32 cellular contexts compared by ENCODE assay signal in the genomic region with DNA sequence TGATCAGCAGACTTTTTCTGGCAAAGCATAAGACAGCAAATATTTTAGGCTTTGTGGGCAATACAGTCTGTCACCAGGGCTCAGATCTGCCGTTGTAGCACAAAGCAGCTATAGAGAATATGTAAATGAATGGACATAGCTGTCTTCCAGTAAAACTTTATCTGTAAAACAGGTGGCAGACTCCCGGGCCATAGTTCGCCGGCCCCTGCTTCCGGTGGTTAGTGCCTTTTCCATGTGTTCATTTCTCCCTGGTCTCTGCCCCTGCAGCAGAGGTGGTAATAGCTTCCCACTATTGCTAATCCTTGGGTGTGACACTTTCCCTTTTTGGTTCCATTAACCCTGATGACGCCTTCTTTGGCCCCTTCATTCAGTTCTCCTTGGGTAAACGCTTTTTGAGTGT.
"Had no signal": no experiment of that assay in that cellular context is flagged by ENCODE, and none has a peak within 500 bp of the region (broad histone marks: within the 10 kb centered on the region; RNA-seq: fewer than 3 reads in every experiment).

No MANE protein-coding gene starts in this region.

- H3K4me3 ChIP-seq: ascending aorta, breast epithelium, cardiac muscle cell, coronary artery, heart left ventricle had no signal

- H3K27ac ChIP-seq: ascending aorta, breast epithelium, cardiac muscle cell, coronary artery, epithelial cell of prostate, heart left ventricle had no signal

- H3K9me3 ChIP-seq: ascending aorta, breast epithelium, heart left ventricle had no signal

- H3K36me3 ChIP-seq: ascending aorta, breast epithelium, cardiac muscle cell, heart left ventricle had no signal

- H3K27me3 ChIP-seq: ascending aorta, breast epithelium had no signal

- ATAC-seq: activated CD4-positive, alpha-beta T cell treated with anti-CD3 and anti-CD28 coated beads for 36 hours; activated CD8-positive, alpha-beta memory T cell treated with anti-CD3 and anti-CD28 coated beads, Interleukin-2, amount 10 ng/mL, durations not matched to agents 7 days and 5 days; activated CD8-positive, alpha-beta T cell treated with anti-CD3 and anti-CD28 coated beads, Interleukin-2, amount 10 ng/mL, durations not matched to agents 7 days and 5 days; effector memory CD8-positive, alpha-beta T cell; heart left ventricle; T-helper 17 cell had no signal

- FAIRE-seq: endometrium, endothelial cell of umbilical vein, frontal cortex had no signal

- DNase-seq: activated CD4-positive, alpha-beta memory T cell treated with anti-CD3 and anti-CD28 coated beads for 36 hours; activated CD4-positive, alpha-beta T cell treated with anti-CD3 and anti-CD28 coated beads for 36 hours; activated CD4-positive, alpha-beta T cell treated with anti-CD3 and anti-CD28 coated beads, Interleukin-2, amount 10 ng/mL, durations not matched to agents 24 days and 14 days; activated CD4-positive, CD25-positive, alpha-beta regulatory T cell; activated CD4-positive, CD25-positive, alpha-beta regulatory T cell treated with anti-CD3 and anti-CD28 coated beads, Interleukin-2, amount 50 U/mL, for 72 hours; activated CD8-positive, alpha-beta memory T cell treated with anti-CD3 and anti-CD28 coated beads, Interleukin-2, amount 10 ng/mL, durations not matched to agents 7 days and 5 days; activated CD8-positive, alpha-beta memory T cell treated with anti-CD3 and anti-CD28 coated beads, Interleukin-2, amount 50 U/mL, for 4 hours; activated CD8-positive, alpha-beta T cell treated with anti-CD3 and anti-CD28 coated beads, Interleukin-2, amount 10 ng/mL, durations not matched to agents 7 days and 5 days; activated effector memory CD4-positive, alpha-beta T cell treated with anti-CD3 and anti-CD28 coated beads, Interleukin-2, amount 50 U/mL, for 16 hours; activated naive CD4-positive, alpha-beta T cell treated with anti-CD3 and anti-CD28 coated beads for 36 hours; activated naive CD8-positive, alpha-beta T cell treated with anti-CD3 and anti-CD28 coated beads, Interleukin-2, amount 10 ng/mL, durations not matched to agents 7 days and 5 days; activated T-cell treated with anti-CD3 and anti-CD28 coated beads, Interleukin-2, amount 50 U/mL, for 1 hour; activated T-cell treated with anti-CD3 and anti-CD28 coated beads, Interleukin-2, amount 50 U/mL, for 48 hours; central memory CD4-positive, alpha-beta T cell; cerebellar nuclear complex; effector CD4-positive, alpha-beta T cell; effector memory CD8-positive, alpha-beta T cell; foreskin fibroblast; glutamatergic neuron; heart left ventricle; SW 1271; T-helper 1 cell; T-helper 17 cell; T1000 had no signal

- H3K4me1 ChIP-seq: ascending aorta, breast epithelium had no signal
